Comparison of ENCODE assay signal across 9 cellular contexts in genomic region chr11:73995247-73995646, GRCh38. TPM values are rescaled to one million over a fixed set of nuclear protein-coding genes. Genes with fewer than 3 reads are reported as not detected.
DNase-seq lines count a peak whose midpoint lies in the region; ATAC-seq and TF ChIP-seq lines count a peak whose summit lies in the region.
"Had no signal": no experiment of that assay in that cellular context is flagged by ENCODE, and none has a peak within 500 bp of the region (broad histone marks: within the 10 kb centered on the region; RNA-seq: fewer than 3 reads in every experiment).

No MANE protein-coding gene starts in this region.

- in situ Hi-C loops in GM13976 (cut with MboI; ENCODE audit: low sequenced_read_pairs, unreplicated experiment): no loop called here

- no peaks in the 10 kb centered on the region for H3K27me3 Mint-ChIP-seq in CD8-positive, alpha-beta memory T cell

- CTCF ChIA-PET in CD8-positive, alpha-beta memory T cell (lab: Charles Lee): interaction anchor here (1.0 to 2.4 kb wide), 6 partner anchors 10 to 31 kb away, joined by 3 to 15 read pairs (median 6); partner anchors contain the start of gene UCP2

- no peaks in the 10 kb centered on the region for H3K36me3 ChIP-seq in CD8-positive, alpha-beta memory T cell (ENCODE audit: insufficient read depth, low read length)

- intact Hi-C loops in left cardiac atrium (cut with DNase I): no loop called here

- no peaks in the 10 kb centered on the region for H3K27me3 ChIP-seq in CD8-positive, alpha-beta memory T cell (ENCODE audit: insufficient read depth, low read length, poor library complexity, severe bottlenecking)

- H3K4me3 Mint-ChIP-seq in CD8-positive, alpha-beta memory T cell: peak overlapping the region; percentile 55 to 86 (median 74)

- no peaks in the 10 kb centered on the region for H3K9me3 ChIP-seq in CD8-positive, alpha-beta memory T cell (ENCODE audit: low read length)

- ATAC-seq in GM21381 (IDR thresholded peaks at IDR 0.05; ENCODE audit: unreplicated experiment): peak; percentile 48
- ATAC-seq in left cardiac atrium: peak; percentile 47 to 49
- no peak for ATAC-seq in HG03442 (IDR thresholded peaks at IDR 0.05; ENCODE audit: unreplicated experiment)

- H3K27ac ChIP-seq in CD8-positive, alpha-beta memory T cell (ENCODE audit: low read depth, low read length): peak overlapping the region; percentile 93

- peaks cover 60% of the 10 kb centered on the region for H3K4me1 ChIP-seq in CD8-positive, alpha-beta memory T cell (ENCODE audit: insufficient read depth, low read length)

- H3K4me3 ChIP-seq in CD8-positive, alpha-beta memory T cell (ENCODE audit: low read length): peak overlapping the region; percentile 49

- H3K36me3 Mint-ChIP-seq in CD8-positive, alpha-beta memory T cell: no peaks in the 10 kb centered on the region

- H3K9me3 Mint-ChIP-seq in CD8-positive, alpha-beta memory T cell: no peaks in the 10 kb centered on the region

- TF ChIP-seq CTCF in GM13976 (IDR thresholded peaks at IDR 0.05; ENCODE audit: borderline replicate concordance, control extremely low read depth, extremely low read depth, insufficient read depth, missing control alignments): no peak

- H3K4me1 Mint-ChIP-seq in CD8-positive, alpha-beta memory T cell: peaks cover 41 to 79% (median 71%) of the 10 kb centered on the region in 3 donors

- DNase-seq in CD8-positive, alpha-beta memory T cell: peak in 3 of 5 donors; percentile 49 to 89 (median 82)
- DNase-seq in NOMO-1 treated with dmso at 0.1 percent for 144 hours (lab: John Stamatoyannopoulos, UW; ENCODE audit: unreplicated experiment) (peak; percentile 44), left cardiac atrium (no peak), GM13976 (ENCODE audit: low spot score) (no peak), EL (no peak)
- DNase-seq in stimulated activated CD4-positive, alpha-beta T cell treated with anti-CD3 and anti-CD28 coated beads, Interleukin-2, amount 100 ng/mL, for 48 hours: no peak

- POLR2A ChIA-PET in CD8-positive, alpha-beta memory T cell (lab: Charles Lee): interaction anchor here (1.0 to 3.5 kb wide), 11 partner anchors 10 to 38 kb away, joined by 3 to 52 read pairs (median 6); partner anchors contain the start of gene UCP2

- H3K27ac Mint-ChIP-seq in CD8-positive, alpha-beta memory T cell: peak overlapping the region; percentile 93 to 99 (median 98)

RNA-seq across cellular contexts. Expression of gene UCP2, which starts 12.6 kb away (rescaled TPM):
- 100 to 1,000 TPM; 279 to 295 TPM for total RNA-seq in CD8-positive, alpha-beta memory T cell
- polyA plus RNA-seq in CD8-positive, alpha-beta memory T cell: 962 TPM
- total RNA-seq in left cardiac atrium: 10 to 100 TPM; 21.6 to 30.2 TPM

RNA-seq across cellular contexts. Expression of gene UCP3, which starts 13.6 kb away (rescaled TPM):
- 1 to 10 TPM; 2.8 to 2.9 TPM for total RNA-seq in CD8-positive, alpha-beta memory T cell
- polyA plus RNA-seq in CD8-positive, alpha-beta memory T cell: 0.36 TPM
- total RNA-seq in left cardiac atrium: 1 to 10 TPM; 1.1 to 2.2 TPM

RNA-seq across cellular contexts. Expression of gene DNAJB13, which starts 44.4 kb away (rescaled TPM):
- under 1 TPM; 0.31 to 0.44 TPM for total RNA-seq in CD8-positive, alpha-beta memory T cell
- not detected for polyA plus RNA-seq in CD8-positive, alpha-beta memory T cell
- total RNA-seq in left cardiac atrium: not detected
- total RNA-seq: NCI-H460 had no signal

Comparison
In these comparisons a context has a peak if more than half of its experiments do, and no peak if none do; other contexts are left out.
1. DNase-seq: peak in CD8-positive, alpha-beta memory T cell (3 of 5) and NOMO-1 treated with dmso at 0.1 percent for 144 hours (single experiment); none in left cardiac atrium (single experiment), GM13976 (single experiment), EL (single experiment) and stimulated activated CD4-positive, alpha-beta T cell treated with anti-CD3 and anti-CD28 coated beads, Interleukin-2, amount 100 ng/mL, for 48 hours (0 of 2).
2. RNA of gene UCP2, which starts 12.6 kb away (total RNA-seq): 279 to 295 TPM in CD8-positive, alpha-beta memory T cell; 21.6 to 30.2 TPM in left cardiac atrium; every median in the first group is over 4 times any median in the second.